27 cellular contexts compared by ENCODE assay signal in genomic region chr11:63922673-63923192, GRCh38. TPM values are rescaled to one million over a fixed set of nuclear protein-coding genes. Genes with fewer than 3 reads are reported as not detected.
"Had no signal": no experiment of that assay in that cellular context is flagged by ENCODE, and none has a peak within 500 bp of the region (broad histone marks: within the 10 kb centered on the region; RNA-seq: fewer than 3 reads in every experiment).

No MANE protein-coding gene starts in this region.

- H3K9me3 Mint-ChIP-seq: activated T-cell treated with anti-CD3 and anti-CD28 coated beads, Interleukin-2, amount 50 U/mL, for 24 hours; activated T-helper 2 cell treated with anti-CD3 and anti-CD28 coated beads, Interferon-gamma antibody, Interleukin-2, Interleukin-4, amounts not matched to agents 10 μg/mL and 5 μg/mL and 100 μg/mL, durations not matched to agents 14 hours and 24 hours and 36 hours; immature natural killer cell; naive B cell; WTC11 had no signal

- DNase-seq: activated CD8-positive, alpha-beta memory T cell treated with anti-CD3 and anti-CD28 coated beads, Interleukin-2, amount 50 U/mL, for 4 hours; activated naive CD4-positive, alpha-beta T cell; activated T-cell treated with anti-CD3 and anti-CD28 coated beads, Interleukin-2, amount 50 U/mL, for 24 hours; adrenal gland; brain microvascular endothelial cell; caudate nucleus; dermis blood vessel endothelial cell; effector CD8-positive, alpha-beta T cell; erythroblast; foreskin melanocyte; immature natural killer cell; lower lobe of right lung; mesendoderm; naive B cell; pancreas; psoas muscle; stimulated activated CD4-positive, alpha-beta T cell treated with anti-CD3 and anti-CD28 coated beads, Interleukin-4, amount 100 ng/mL, for 24 hours; stimulated activated naive CD8-positive, alpha-beta T cell treated with anti-CD3 and anti-CD28 coated beads, Interleukin-15, Interleukin-2, amounts not matched to agents 100 U/mL and 50 U/mL, for 24 hours; T-helper 9 cell had no signal

- H3K27ac Mint-ChIP-seq: activated naive CD8-positive, alpha-beta T cell; activated T-cell treated with anti-CD3 and anti-CD28 coated beads, Interleukin-2, amount 50 U/mL, for 24 hours; activated T-helper 2 cell treated with anti-CD3 and anti-CD28 coated beads, Interferon-gamma antibody, Interleukin-2, Interleukin-4, amounts not matched to agents 10 μg/mL and 5 μg/mL and 100 μg/mL, durations not matched to agents 14 hours and 24 hours and 36 hours; WTC11 had no signal

- H3K27ac ChIP-seq: adrenal gland, ascending aorta, brain microvascular endothelial cell, hepatocyte, lower lobe of right lung, neutrophil, pancreas, psoas muscle, right atrium auricular region had no signal

- H3K36me3 ChIP-seq: adrenal gland, ascending aorta, brain microvascular endothelial cell, lower lobe of right lung, neutrophil, pancreas, right atrium auricular region had no signal

- H3K36me3 Mint-ChIP-seq: activated naive CD8-positive, alpha-beta T cell; immature natural killer cell; naive B cell; WTC11 had no signal

- H3K4me3 ChIP-seq: adrenal gland, ascending aorta, hepatocyte, lower lobe of right lung, pancreas, psoas muscle, right atrium auricular region had no signal

- H3K27me3 Mint-ChIP-seq: activated naive CD8-positive, alpha-beta T cell; activated T-cell treated with anti-CD3 and anti-CD28 coated beads, Interleukin-2, amount 50 U/mL, for 24 hours had no signal

- H3K27me3 ChIP-seq: adrenal gland, ascending aorta, brain microvascular endothelial cell, hepatocyte, pancreas, right atrium auricular region had no signal

- ATAC-seq: left lobe of liver; lower lobe of right lung; pancreas; psoas muscle; stimulated activated naive CD8-positive, alpha-beta T cell treated with anti-CD3 and anti-CD28 coated beads, Interleukin-15, Interleukin-2, amounts not matched to agents 100 U/mL and 50 U/mL, for 24 hours; WTC11 had no signal

- H3K4me3 Mint-ChIP-seq: activated naive CD8-positive, alpha-beta T cell; activated T-cell treated with anti-CD3 and anti-CD28 coated beads, Interleukin-2, amount 50 U/mL, for 24 hours; WTC11 had no signal

- H3K9me3 ChIP-seq: adrenal gland, ascending aorta, lower lobe of right lung, neutrophil, pancreas, psoas muscle, right atrium auricular region had no signal

RNA-seq across cellular contexts. Expression of gene RCOR2, which starts 5.8 kb away (rescaled TPM):
- total RNA-seq: ascending aorta had no signal
